6 cellular contexts compared by ENCODE assay signal in genomic region chr16:59356144-59356543, GRCh38.
"Had no signal": no experiment of that assay in that cellular context is flagged by ENCODE, and none has a peak within 500 bp of the region (broad histone marks: within the 10 kb centered on the region; RNA-seq: fewer than 3 reads in every experiment).

No MANE protein-coding gene starts in this region.

- DNase-seq: GM23248, H9, HCEC 1CT, HFFc6, IMR-90, KG1 had no signal

- H3K27ac Mint-ChIP-seq: HFFc6 had no signal

- H3K9me3 Mint-ChIP-seq: HFFc6 had no signal

- H2AFZ ChIP-seq: GM23248 had no signal

- H3K4me3 ChIP-seq: GM23248 had no signal

- H3K9ac ChIP-seq: GM23248 had no signal

- H3K4me3 Mint-ChIP-seq: HFFc6 had no signal

- H3K27ac ChIP-seq: GM23248 had no signal
